1 cellular context compared by ENCODE assay signal in the genomic region with DNA sequence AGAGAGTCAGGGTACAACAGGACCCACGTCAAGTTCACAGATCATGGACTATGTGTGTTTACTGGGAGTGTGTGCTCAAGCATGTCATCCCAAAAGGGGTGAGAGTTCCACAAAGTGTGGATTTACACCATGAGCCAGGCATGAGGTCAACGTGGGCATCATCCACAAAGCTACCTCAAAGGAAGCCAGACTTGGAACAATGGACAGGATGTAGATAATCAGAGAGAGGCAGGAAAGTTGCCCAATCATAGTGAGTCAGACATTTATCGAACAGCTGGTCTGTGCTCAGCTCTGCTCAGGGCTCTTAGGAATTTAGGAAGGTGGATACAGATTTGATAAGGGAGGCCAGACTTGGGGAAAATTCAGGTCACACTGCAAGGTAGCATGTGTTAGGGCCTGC.
TF ChIP-seq lines count a peak whose summit lies in the region.

No MANE protein-coding gene starts in this region.

TF ChIP-seq in GM23338, 12 proteins besides CTCF, POLR2A, EP300 and RAD21 (continued from another document):
- TF ChIP-seq, protein P1, sequence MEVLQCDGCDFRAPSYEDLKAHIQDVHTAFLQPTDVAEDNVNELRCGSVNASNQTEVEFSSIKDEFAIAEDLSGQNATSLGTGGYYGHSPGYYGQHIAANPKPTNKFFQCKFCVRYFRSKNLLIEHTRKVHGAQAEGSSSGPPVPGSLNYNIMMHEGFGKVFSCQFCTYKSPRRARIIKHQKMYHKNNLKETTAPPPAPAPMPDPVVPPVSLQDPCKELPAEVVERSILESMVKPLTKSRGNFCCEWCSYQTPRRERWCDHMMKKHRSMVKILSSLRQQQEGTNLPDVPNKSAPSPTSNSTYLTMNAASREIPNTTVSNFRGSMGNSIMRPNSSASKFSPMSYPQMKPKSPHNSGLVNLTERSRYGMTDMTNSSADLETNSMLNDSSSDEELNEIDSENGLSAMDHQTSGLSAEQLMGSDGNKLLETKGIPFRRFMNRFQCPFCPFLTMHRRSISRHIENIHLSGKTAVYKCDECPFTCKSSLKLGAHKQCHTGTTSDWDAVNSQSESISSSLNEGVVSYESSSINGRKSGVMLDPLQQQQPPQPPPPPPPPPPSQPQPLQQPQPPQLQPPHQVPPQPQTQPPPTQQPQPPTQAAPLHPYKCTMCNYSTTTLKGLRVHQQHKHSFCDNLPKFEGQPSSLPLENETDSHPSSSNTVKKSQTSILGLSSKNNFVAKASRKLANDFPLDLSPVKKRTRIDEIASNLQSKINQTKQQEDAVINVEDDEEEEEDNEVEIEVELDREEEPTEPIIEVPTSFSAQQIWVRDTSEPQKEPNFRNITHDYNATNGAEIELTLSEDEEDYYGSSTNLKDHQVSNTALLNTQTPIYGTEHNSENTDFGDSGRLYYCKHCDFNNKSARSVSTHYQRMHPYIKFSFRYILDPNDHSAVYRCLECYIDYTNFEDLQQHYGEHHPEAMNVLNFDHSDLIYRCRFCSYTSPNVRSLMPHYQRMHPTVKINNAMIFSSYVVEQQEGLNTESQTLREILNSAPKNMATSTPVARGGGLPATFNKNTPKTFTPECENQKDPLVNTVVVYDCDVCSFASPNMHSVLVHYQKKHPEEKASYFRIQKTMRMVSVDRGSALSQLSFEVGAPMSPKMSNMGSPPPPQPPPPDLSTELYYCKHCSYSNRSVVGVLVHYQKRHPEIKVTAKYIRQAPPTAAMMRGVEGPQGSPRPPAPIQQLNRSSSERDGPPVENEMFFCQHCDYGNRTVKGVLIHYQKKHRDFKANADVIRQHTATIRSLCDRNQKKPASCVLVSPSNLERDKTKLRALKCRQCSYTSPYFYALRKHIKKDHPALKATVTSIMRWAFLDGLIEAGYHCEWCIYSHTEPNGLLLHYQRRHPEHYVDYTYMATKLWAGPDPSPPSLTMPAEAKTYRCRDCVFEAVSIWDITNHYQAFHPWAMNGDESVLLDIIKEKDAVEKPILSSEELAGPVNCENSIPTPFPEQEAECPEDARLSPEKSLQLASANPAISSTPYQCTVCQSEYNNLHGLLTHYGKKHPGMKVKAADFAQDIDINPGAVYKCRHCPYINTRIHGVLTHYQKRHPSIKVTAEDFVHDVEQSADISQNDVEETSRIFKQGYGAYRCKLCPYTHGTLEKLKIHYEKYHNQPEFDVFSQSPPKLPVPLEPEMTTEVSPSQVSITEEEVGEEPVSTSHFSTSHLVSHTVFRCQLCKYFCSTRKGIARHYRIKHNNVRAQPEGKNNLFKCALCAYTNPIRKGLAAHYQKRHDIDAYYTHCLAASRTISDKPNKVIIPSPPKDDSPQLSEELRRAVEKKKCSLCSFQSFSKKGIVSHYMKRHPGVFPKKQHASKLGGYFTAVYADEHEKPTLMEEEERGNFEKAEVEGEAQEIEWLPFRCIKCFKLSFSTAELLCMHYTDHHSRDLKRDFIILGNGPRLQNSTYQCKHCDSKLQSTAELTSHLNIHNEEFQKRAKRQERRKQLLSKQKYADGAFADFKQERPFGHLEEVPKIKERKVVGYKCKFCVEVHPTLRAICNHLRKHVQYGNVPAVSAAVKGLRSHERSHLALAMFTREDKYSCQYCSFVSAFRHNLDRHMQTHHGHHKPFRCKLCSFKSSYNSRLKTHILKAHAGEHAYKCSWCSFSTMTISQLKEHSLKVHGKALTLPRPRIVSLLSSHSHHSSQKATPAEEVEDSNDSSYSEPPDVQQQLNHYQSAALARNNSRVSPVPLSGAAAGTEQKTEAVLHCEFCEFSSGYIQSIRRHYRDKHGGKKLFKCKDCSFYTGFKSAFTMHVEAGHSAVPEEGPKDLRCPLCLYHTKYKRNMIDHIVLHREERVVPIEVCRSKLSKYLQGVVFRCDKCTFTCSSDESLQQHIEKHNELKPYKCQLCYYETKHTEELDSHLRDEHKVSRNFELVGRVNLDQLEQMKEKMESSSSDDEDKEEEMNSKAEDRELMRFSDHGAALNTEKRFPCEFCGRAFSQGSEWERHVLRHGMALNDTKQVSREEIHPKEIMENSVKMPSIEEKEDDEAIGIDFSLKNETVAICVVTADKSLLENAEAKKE (CRISPR knock-in tag; IDR thresholded peaks at IDR 0.05): no peak
- TF ChIP-seq ZNF331 (CRISPR knock-in tag; IDR thresholded peaks at IDR 0.05; ENCODE audit: low read depth): no peak
- TF ChIP-seq CREB1 (CRISPR knock-in tag; IDR thresholded peaks at IDR 0.05; ENCODE audit: low read depth): no peak
- TF ChIP-seq POLR2AphosphoS5 (IDR thresholded peaks at IDR 0.05; ENCODE audit: low read depth): no peak
